In genomic region chr19:50720921-50721291, GRCh38 we compare ENCODE assay signal across 15 cellular contexts. TPM values are rescaled to one million over a fixed set of nuclear protein-coding genes. Genes with fewer than 3 reads are reported as not detected.
DNase-seq lines count a peak whose midpoint lies in the region; ATAC-seq and TF ChIP-seq lines count a peak whose summit lies in the region.
"Had no signal": no experiment of that assay in that cellular context is flagged by ENCODE, and none has a peak within 500 bp of the region (broad histone marks: within the 10 kb centered on the region; RNA-seq: fewer than 3 reads in every experiment).

No MANE protein-coding gene starts in this region.

- peaks cover 21% of the 10 kb centered on the region for H3K9me3 Mint-ChIP-seq in endothelial cell (ENCODE audit: unreplicated experiment)
- H3K9me3 Mint-ChIP-seq: T-helper 2 cell treated with Interferon-gamma antibody and Interleukin-4, amounts not matched to agents 5 μg/mL and 100 μg/mL, for 36 hours had no signal

- no peak overlapping the region for H3K27ac ChIP-seq in osteoblast (ENCODE audit: low read depth, low read length)
- no peak overlapping the region for H3K27ac ChIP-seq in psoas muscle
- H3K27ac ChIP-seq: A549 had no signal

- no peak overlapping the region for H3K27ac Mint-ChIP-seq in endothelial cell (ENCODE audit: unreplicated experiment)
- H3K27ac Mint-ChIP-seq: progenitor cell of endocrine pancreas; T-helper 2 cell treated with Interferon-gamma antibody and Interleukin-4, amounts not matched to agents 5 μg/mL and 100 μg/mL, for 36 hours had no signal

- H3K27me3 ChIP-seq in osteoblast (ENCODE audit: insufficient read depth, low read length) (no peaks in the 10 kb centered on the region), psoas muscle (ENCODE audit: insufficient read depth in 3 of 3, low read length in 2 of 3) (peaks cover 0 to 87% (median 22%) of the 10 kb centered on the region in 3 donors)

- H4K20me1 ChIP-seq in osteoblast (ENCODE audit: insufficient read depth, low read length), result peaks cover 11% of the 10 kb centered on the region

- H3K36me3 ChIP-seq in osteoblast (ENCODE audit: insufficient read depth, low read length), result peaks cover 2% of the 10 kb centered on the region
- H3K36me3 ChIP-seq in psoas muscle (ENCODE audit: insufficient read depth in 1 of 2, low read depth in 1 of 2), result no peaks in the 10 kb centered on the region

- H2AFZ ChIP-seq in osteoblast (ENCODE audit: low read length), result no peak overlapping the region

- H3K4me2 ChIP-seq in osteoblast (ENCODE audit: insufficient read depth, low read length), result no peak overlapping the region
- H3K4me2 ChIP-seq: A549 had no signal

- H3K4me3 ChIP-seq in osteoblast (ENCODE audit: insufficient read depth, low read length), result no peak overlapping the region
- H3K4me3 ChIP-seq in psoas muscle, result no peak overlapping the region
- H3K4me3 ChIP-seq: A549 had no signal

- 36 to 53% (median 47%) methylated on average over 7 of the region's 7 CpGs for WGBS in psoas muscle, 3 donors

- no peak for TF ChIP-seq CTCF in endothelial cell (IDR thresholded peaks at IDR 0.05; ENCODE audit: unreplicated experiment)
- peak; percentile 28 for TF ChIP-seq CTCF in osteoblast (IDR thresholded peaks at IDR 0.05; ENCODE audit: extremely low read depth, low read depth, low read length)
- no peak for TF ChIP-seq CTCF in psoas muscle (IDR thresholded peaks at IDR 0.05)

- ATAC-seq in psoas muscle, result no peak

- H3K79me2 ChIP-seq in osteoblast (ENCODE audit: insufficient read depth, low read length), result peaks cover 18% of the 10 kb centered on the region

- peak; percentile 69 for DNase-seq in SIG-M5 treated with dmso at 0.1 percent for 504 hours (lab: John Stamatoyannopoulos, UW; ENCODE audit: unreplicated experiment)
- DNase-seq in SIG-M5 (lab: John Stamatoyannopoulos, UW), result no peak
- DNase-seq in NOMO-1 (lab: John Stamatoyannopoulos, UW; ENCODE audit: unreplicated experiment in 2 of 2), result peak; percentile 58 to 66
- no peak for DNase-seq in endothelial cell (ENCODE audit: low spot score)
- peak; percentile 95 for DNase-seq in osteoblast (ENCODE audit: insufficient read length, low spot score, missing footprints)
- DNase-seq in psoas muscle, result no peak
- DNase-seq in erythroblast (lab: John Stamatoyannopoulos, UW), result no peak
- no peak for DNase-seq in NK-92 (lab: John Stamatoyannopoulos, UW; ENCODE audit: unreplicated experiment)
- DNase-seq: activated T-cell treated with anti-CD3 and anti-CD28 coated beads, Interleukin-2, amount 50 U/mL, for 1 hour; cortex of kidney; NCI-H2227 treated with DMSO at 0.1 percent for 48 hours had no signal

- H3K36me3 Mint-ChIP-seq in endothelial cell (ENCODE audit: low read depth, unreplicated experiment), result peaks cover 13% of the 10 kb centered on the region

- H3K4me1 Mint-ChIP-seq in endothelial cell (ENCODE audit: unreplicated experiment), result no peaks in the 10 kb centered on the region

- no peak for TF ChIP-seq POLR2A in erythroblast (IDR thresholded peaks at IDR 0.05; ENCODE audit: low read length)

- peaks cover 33% of the 10 kb centered on the region for H3K4me1 ChIP-seq in osteoblast (ENCODE audit: insufficient read depth, low read length)
- no peaks in the 10 kb centered on the region for H3K4me1 ChIP-seq in psoas muscle

- peak overlapping the region; percentile 74 for H3K4me3 Mint-ChIP-seq in endothelial cell (ENCODE audit: unreplicated experiment)

- H3K9me3 ChIP-seq in osteoblast (ENCODE audit: low read depth, low read length) (no peaks in the 10 kb centered on the region), psoas muscle (no peaks in the 10 kb centered on the region)
- H3K9me3 ChIP-seq: A549 had no signal

- H3K27me3 Mint-ChIP-seq in endothelial cell (ENCODE audit: unreplicated experiment), result peaks cover 25% of the 10 kb centered on the region

- intact Hi-C loops in psoas muscle (cut with DNase I), result no loop called here

RNA-seq across cellular contexts. Expression of gene SHANK1, which starts 1.3 kb away (rescaled TPM):
- 6.5 TPM for total RNA-seq in endothelial cell (ENCODE audit: unreplicated experiment)
- 0.88 and 1.1 TPM in 2 replicates for total RNA-seq in osteoblast
- total RNA-seq in psoas muscle, result 1 to 10 TPM in 1 of 4 donors, under 1 TPM in 2, not detected in 1; 0.39 to 1.3 (median 0.83) TPM
- polyA plus RNA-seq in psoas muscle, result under 1 TPM in 2 of 3 donors, not detected in 1; 0.14 to 0.16 TPM

RNA-seq across cellular contexts. Expression of gene CLEC11A, which starts 2.3 kb away (rescaled TPM):
- 37.3 TPM for total RNA-seq in endothelial cell (ENCODE audit: unreplicated experiment)
- 19.7 and 23.5 TPM in 2 replicates for total RNA-seq in osteoblast
- total RNA-seq in psoas muscle, result 1 to 10 TPM; 1.6 to 4.5 (median 1.8) TPM
- polyA plus RNA-seq in psoas muscle, result 1 to 10 TPM in 1 of 3 donors, under 1 TPM in 2; 0.83 to 4.0 (median 0.83) TPM

RNA-seq across cellular contexts. Expression of gene GPR32, which starts 49.4 kb away (rescaled TPM):
- total RNA-seq in endothelial cell (ENCODE audit: unreplicated experiment) (not detected), osteoblast (not detected in 2 replicates), psoas muscle (not detected)
- polyA plus RNA-seq in psoas muscle, result not detected
- total RNA-seq: progenitor cell of endocrine pancreas, urinary bladder had no signal
- polyA plus RNA-seq: A549, urinary bladder had no signal

Comparison
In these comparisons a context has a peak if more than half of its experiments do, and no peak if none do; other contexts are left out.
1. DNase-seq: peak in SIG-M5 treated with dmso at 0.1 percent for 504 hours (single experiment), NOMO-1 (2 of 2) and osteoblast (single experiment); none in SIG-M5 (single experiment), endothelial cell (single experiment), psoas muscle (0 of 2), erythroblast (0 of 2) and NK-92 (single experiment).